In genomic region chr4:92101609-92102231, GRCh38 we compare ENCODE assay signal across 20 cellular contexts.
A peak's percentile ranks its signal among the peaks of the same experiment; 100 is the strongest.
DNase-seq lines count a peak whose midpoint lies in the region; ATAC-seq and TF ChIP-seq lines count a peak whose summit lies in the region.
"Had no signal": no experiment of that assay in that cellular context is flagged by ENCODE, and none has a peak within 500 bp of the region (broad histone marks: within the 10 kb centered on the region; RNA-seq: fewer than 3 reads in every experiment).

No MANE protein-coding gene starts in this region.

- H3K36me3 ChIP-seq in lung (ENCODE audit: control insufficient read depth in 2 of 2, insufficient read depth in 2 of 2, low read length in 2 of 2), result no peaks in the 10 kb centered on the region
- H3K36me3 ChIP-seq: cardiac muscle cell, SJCRH30, thoracic aorta, WERI-Rb-1 had no signal

- POLR2A ChIA-PET in RWPE1 (lab: Yijun Ruan, JAX; ENCODE audit: low non-redundant PET), result no interaction called here

- H3K27ac ChIP-seq in RWPE1 (no peak overlapping the region), lung (ENCODE audit: low read depth in 1 of 2, low read length in 1 of 2) (no peak overlapping the region)
- H3K27ac ChIP-seq: cardiac muscle cell, KMS-11, SJCRH30, thoracic aorta, WERI-Rb-1 had no signal

- intact Hi-C loops in dendritic cell treated with granulocyte-macrophage colony-stimulating factor and Interleukin-4, amounts not matched to agents 40 ng/mL and 50 ng/mL, for 4 days (cut with micrococcal nuclease), result no loop called here

- peak overlapping the region; percentile 30 for H3K27ac Mint-ChIP-seq in dendritic cell treated with granulocyte-macrophage colony-stimulating factor and Interleukin-4, amounts not matched to agents 40 ng/mL and 50 ng/mL, for 4 days
- H3K27ac Mint-ChIP-seq in activated CD8-positive, alpha-beta memory T cell treated with anti-CD3 and anti-CD28 coated beads, Interleukin-2, amount 10 ng/mL, durations not matched to agents 7 days and 5 days, result no peak overlapping the region
- H3K27ac Mint-ChIP-seq: effector memory CD8-positive, alpha-beta T cell had no signal

- WGBS in lung, 2 donors, result 52 to 70% methylated on average over 2 of the region's 2 CpGs

- H3K36me3 Mint-ChIP-seq in dendritic cell treated with granulocyte-macrophage colony-stimulating factor and Interleukin-4, amounts not matched to agents 40 ng/mL and 50 ng/mL, for 4 days (ENCODE audit: low read depth), result no peaks in the 10 kb centered on the region
- H3K36me3 Mint-ChIP-seq in activated CD8-positive, alpha-beta memory T cell treated with anti-CD3 and anti-CD28 coated beads, Interleukin-2, amount 10 ng/mL, durations not matched to agents 7 days and 5 days, result no peaks in the 10 kb centered on the region

- H3K9me3 ChIP-seq in lung (ENCODE audit: control insufficient read depth in 2 of 2, insufficient read depth in 1 of 2, low read length in 1 of 2), result no peaks in the 10 kb centered on the region
- H3K9me3 ChIP-seq: SJCRH30, thoracic aorta had no signal

- H3K9me3 Mint-ChIP-seq in dendritic cell treated with granulocyte-macrophage colony-stimulating factor and Interleukin-4, amounts not matched to agents 40 ng/mL and 50 ng/mL, for 4 days, result peaks cover 23% of the 10 kb centered on the region
- H3K9me3 Mint-ChIP-seq in activated CD8-positive, alpha-beta memory T cell treated with anti-CD3 and anti-CD28 coated beads, Interleukin-2, amount 10 ng/mL, durations not matched to agents 7 days and 5 days (ENCODE audit: low read depth), result peaks cover 5% of the 10 kb centered on the region

- TF ChIP-seq CTCF in RWPE1 (conservative IDR thresholded peaks at IDR 0.05; ENCODE audit: low read depth), result no peak
- TF ChIP-seq CTCF in lung (IDR thresholded peaks at IDR 0.05; ENCODE audit: control extremely low read depth, extremely low read depth), result no peak

- no peaks in the 10 kb centered on the region for H3K4me1 ChIP-seq in lung (ENCODE audit: control insufficient read depth in 2 of 2, insufficient read depth in 2 of 2, low read length in 2 of 2)
- H3K4me1 ChIP-seq: SJCRH30 had no signal

- ATAC-seq in lung (ENCODE audit: insufficient read depth, low FRiP score), result peak; percentile 74
- ATAC-seq in HG03520 (IDR thresholded peaks at IDR 0.05; ENCODE audit: unreplicated experiment), result no peak
- no peak for ATAC-seq in GM18519 (IDR thresholded peaks at IDR 0.05; ENCODE audit: low FRiP score, unreplicated experiment)
- ATAC-seq in activated CD8-positive, alpha-beta memory T cell treated with anti-CD3 and anti-CD28 coated beads, Interleukin-2, amount 10 ng/mL, durations not matched to agents 7 days and 5 days, result no peak
- ATAC-seq: effector memory CD8-positive, alpha-beta T cell had no signal

- no peaks in the 10 kb centered on the region for H3K4me1 Mint-ChIP-seq in dendritic cell treated with granulocyte-macrophage colony-stimulating factor and Interleukin-4, amounts not matched to agents 40 ng/mL and 50 ng/mL, for 4 days (ENCODE audit: low read depth)
- H3K4me1 Mint-ChIP-seq in activated CD8-positive, alpha-beta memory T cell treated with anti-CD3 and anti-CD28 coated beads, Interleukin-2, amount 10 ng/mL, durations not matched to agents 7 days and 5 days, result no peaks in the 10 kb centered on the region

- no peaks in the 10 kb centered on the region for H3K27me3 ChIP-seq in lung (ENCODE audit: control insufficient read depth, insufficient read depth)
- H3K27me3 ChIP-seq: cardiac muscle cell, SJCRH30 had no signal

- DNase-seq in HCEC 1CT (peak; percentile 62), RWPE1 (ENCODE audit: low spot score) (peak; percentile 4), lung (ENCODE audit: low spot score) (no peak), NCI-H2081 treated with DMSO at 0.1 percent for 48 hours (lab: John Stamatoyannopoulos, UW) (no peak)
- no peak for DNase-seq in activated CD8-positive, alpha-beta memory T cell treated with anti-CD3 and anti-CD28 coated beads, Interleukin-2, amount 10 ng/mL, durations not matched to agents 7 days and 5 days
- DNase-seq: activated gamma-delta T cell treated with Interleukin-2 at 50 U/mL for 16 hours; DMS 273 treated with DMSO at 0.1 percent for 48 hours; effector memory CD8-positive, alpha-beta T cell; kidney glomerular epithelial cell; NCI-H2029 treated with DMSO at 0.1 percent for 48 hours; NK-92 treated with Interleukin-12 subunit alpha and Interleukin-12 subunit beta, amount 100 ng/mL, for 24 hours; posterior cingulate gyrus; SJCRH30; WERI-Rb-1 had no signal

- CTCF ChIA-PET in RWPE1 (lab: Yijun Ruan, JAX), result no interaction called here
- CTCF ChIA-PET in activated CD8-positive, alpha-beta memory T cell treated with anti-CD3 and anti-CD28 coated beads, Interleukin-2, amount 10 ng/mL, durations not matched to agents 7 days and 5 days (lab: Charles Lee), result no interaction called here

- no peaks in the 10 kb centered on the region for H3K27me3 Mint-ChIP-seq in dendritic cell treated with granulocyte-macrophage colony-stimulating factor and Interleukin-4, amounts not matched to agents 40 ng/mL and 50 ng/mL, for 4 days
- no peaks in the 10 kb centered on the region for H3K27me3 Mint-ChIP-seq in activated CD8-positive, alpha-beta memory T cell treated with anti-CD3 and anti-CD28 coated beads, Interleukin-2, amount 10 ng/mL, durations not matched to agents 7 days and 5 days
- H3K27me3 Mint-ChIP-seq: effector memory CD8-positive, alpha-beta T cell had no signal

- H3K4me3 ChIP-seq in lung, result no peak overlapping the region
- H3K4me3 ChIP-seq: cardiac muscle cell, SJCRH30, thoracic aorta had no signal

- no peak overlapping the region for H3K4me3 Mint-ChIP-seq in dendritic cell treated with granulocyte-macrophage colony-stimulating factor and Interleukin-4, amounts not matched to agents 40 ng/mL and 50 ng/mL, for 4 days
- no peak overlapping the region for H3K4me3 Mint-ChIP-seq in activated CD8-positive, alpha-beta memory T cell treated with anti-CD3 and anti-CD28 coated beads, Interleukin-2, amount 10 ng/mL, durations not matched to agents 7 days and 5 days
- H3K4me3 Mint-ChIP-seq: effector memory CD8-positive, alpha-beta T cell had no signal

Comparison
In these comparisons a context has a peak if more than half of its experiments do, and no peak if none do; other contexts are left out.
1. DNase-seq: peak in HCEC 1CT (single experiment) and RWPE1 (single experiment); none in lung (single experiment), NCI-H2081 treated with DMSO at 0.1 percent for 48 hours (single experiment) and activated CD8-positive, alpha-beta memory T cell treated with anti-CD3 and anti-CD28 coated beads, Interleukin-2, amount 10 ng/mL, durations not matched to agents 7 days and 5 days (single experiment).